In the genomic region with DNA sequence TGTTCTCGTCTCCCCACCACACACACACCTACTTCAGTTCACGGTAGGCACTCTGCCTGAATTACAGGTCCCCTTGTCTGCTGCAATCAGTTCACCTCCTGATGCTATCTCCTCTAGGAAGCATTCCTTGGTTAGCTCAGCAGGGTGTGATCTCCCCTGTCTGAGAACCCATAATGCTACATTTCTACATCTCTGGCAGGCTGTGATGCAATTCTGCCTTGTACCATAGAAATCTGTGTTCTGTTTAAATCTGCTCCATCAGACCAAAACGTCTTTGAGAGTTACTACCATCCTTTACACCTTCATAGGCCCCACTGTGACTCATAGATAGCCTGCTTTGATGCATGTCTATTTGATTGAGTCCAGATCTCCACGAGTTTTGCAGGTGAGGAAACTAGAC, we compare ENCODE assay signal across 14 cellular contexts.
"Had no signal": no experiment of that assay in that cellular context is flagged by ENCODE, and none has a peak within 500 bp of the region (broad histone marks: within the 10 kb centered on the region; RNA-seq: fewer than 3 reads in every experiment).

No MANE protein-coding gene starts in this region.

- H3K36me3 ChIP-seq: heart left ventricle, ovary, tibial nerve had no signal

- H3K27ac ChIP-seq: dorsolateral prefrontal cortex, heart left ventricle, ovary, tibial nerve had no signal

- H3K9me3 ChIP-seq: heart left ventricle, ovary, tibial nerve had no signal

- H3K27me3 ChIP-seq: heart left ventricle, ovary, tibial nerve had no signal

- FAIRE-seq: keratinocyte had no signal

- ATAC-seq: activated T-helper 17 cell treated with anti-CD3 and anti-CD28 coated beads, Interleukin-2, amount 50 U/mL, for 72 hours; heart left ventricle; left ventricle myocardium superior had no signal

- DNase-seq: activated CD4-positive, alpha-beta T cell treated with anti-CD3 and anti-CD28 coated beads, Interleukin-2, amount 50 U/mL, for 1 hour; activated naive CD4-positive, alpha-beta T cell treated with anti-CD3 and anti-CD28 coated beads, Interleukin-2, amount 10 ng/mL, durations not matched to agents 7 days and 5 days; activated T-cell treated with anti-CD3 and anti-CD28 coated beads for 4 hours; amniotic stem cell; cerebellar nuclear complex; dorsolateral prefrontal cortex; foreskin melanocyte; heart left ventricle; left ventricle myocardium superior; ovary; T-helper 2 cell had no signal

- H3K4me3 ChIP-seq: dorsolateral prefrontal cortex, heart left ventricle, ovary, tibial nerve had no signal
